Comparison of ENCODE assay signal across 1 cellular context in genomic region chr1:245153645-245154428, GRCh38.
TF ChIP-seq lines count a peak whose summit lies in the region.

No MANE protein-coding gene starts in this region.

TF ChIP-seq in HCT116, 20 proteins besides CTCF, POLR2A, EP300 and RAD21 (continued from another document):
- TF ChIP-seq SIN3A (IDR thresholded peaks at IDR 0.05; ENCODE audit: low read depth) (no peak), FOSL1 (IDR thresholded peaks at IDR 0.05; ENCODE audit: low read depth) (no peak)
